ENCODE assay signal across 31 cellular contexts in genomic region chr1:50430010-50430405, GRCh38. TPM values are rescaled to one million over a fixed set of nuclear protein-coding genes. Genes with fewer than 3 reads are reported as not detected.
DNase-seq lines count a peak whose midpoint lies in the region; ATAC-seq and TF ChIP-seq lines count a peak whose summit lies in the region.
"Had no signal": no experiment of that assay in that cellular context is flagged by ENCODE, and none has a peak within 500 bp of the region (broad histone marks: within the 10 kb centered on the region; RNA-seq: fewer than 3 reads in every experiment).

No MANE protein-coding gene starts in this region.

- H3K36me3 ChIP-seq in SK-N-SH (replicated peaks in 1 of 2; ENCODE audit: control insufficient read depth in 1 of 2, insufficient read depth in 2 of 2, low read length in 1 of 2) (no peaks in the 10 kb centered on the region), trophoblast cell (ENCODE audit: control insufficient read depth in 1 of 2, insufficient read depth in 2 of 2, low read length in 2 of 2) (no peaks in the 10 kb centered on the region)
- H3K36me3 ChIP-seq: thoracic aorta had no signal

- no peak overlapping the region for H3K23ac ChIP-seq in trophoblast cell (ENCODE audit: low read length)

- H3K4me3 ChIP-seq in SK-N-SH (ENCODE audit: low read depth in 2 of 2, low read length in 1 of 2): 0 out of 4 replicates have a peak overlapping the region, but pooled peaks of 1 of the 2 experiments have one; percentile 1
- peak overlapping the region; percentile 17 for H3K4me3 ChIP-seq in iPS-11a (ENCODE audit: low read depth, low read length)
- no peak overlapping the region for H3K4me3 ChIP-seq in trophoblast cell (ENCODE audit: low read depth, low read length)
- H3K4me3 ChIP-seq: PC-9, thoracic aorta had no signal

- DNase-seq in SK-N-SH (no peak), WTC11 (ENCODE audit: low spot score) (no peak), trophoblast cell (no peak), cardiac septum (ENCODE audit: low spot score) (no peak), mucosa of gallbladder (ENCODE audit: low spot score) (no peak)
- DNase-seq in CD4-positive, alpha-beta T cell: no peak
- DNase-seq: 8988T; activated B cell treated with CpG ODN at 0.5 μM for 24 hours; activated CD4-positive, alpha-beta T cell treated with anti-CD3 and anti-CD28 coated beads, Interleukin-2, amount 50 U/mL, for 4 hours; aorta; CD4-positive, CD25-positive, alpha-beta regulatory T cell; central memory CD4-positive, alpha-beta T cell; dermis blood vessel endothelial cell; left cardiac atrium; NCI-H1092 treated with DMSO at 0.1 percent for 48 hours; NCI-H187 treated with DMSO at 0.1 percent for 48 hours; NCI-H524 treated with DMSO at 0.1 percent for 48 hours; NK-92 treated with Interleukin-12 subunit alpha and Interleukin-12 subunit beta, amount 100 ng/mL, for 24 hours; nucleus accumbens; PC-9; Right ventricle myocardium superior; T1000 had no signal

- H3K27ac ChIP-seq in SK-N-SH (ENCODE audit: low read depth in 2 of 2, low read length in 1 of 2) (no peak overlapping the region), trophoblast cell (ENCODE audit: low read depth, low read length) (no peak overlapping the region)
- H3K27ac ChIP-seq in CD4-positive, alpha-beta T cell (ENCODE audit: low read depth, low read length): no peak overlapping the region
- H3K27ac ChIP-seq: HL-60, PC-9, thoracic aorta had no signal

- no peak overlapping the region for H2BK12ac ChIP-seq in trophoblast cell (ENCODE audit: low read length)

- WGBS in SK-N-SH (ENCODE audit: low lambda C conversion rate): 48% methylated on average over 5 of the region's 5 CpGs
- no CpG with 5 or more reads among the region's 5 CpGs for WGBS in trophoblast cell (ENCODE audit: extremely low coverage, insufficient coverage, insufficient read length)

- H4K12ac ChIP-seq in trophoblast cell (ENCODE audit: low read depth, low read length): no peak overlapping the region

- no peak overlapping the region for H2AK5ac ChIP-seq in trophoblast cell (ENCODE audit: low read length)

- peaks cover 99% of the 10 kb centered on the region for H3K27me3 Mint-ChIP-seq in WTC11 (ENCODE audit: low read depth)
- H3K27me3 Mint-ChIP-seq in CD4-positive, alpha-beta T cell: peaks cover 84% of the 10 kb centered on the region

- H3K79me2 ChIP-seq in SK-N-SH (ENCODE audit: insufficient read depth) (no peaks in the 10 kb centered on the region), trophoblast cell (ENCODE audit: control insufficient read depth, insufficient read depth, low read length, poor library complexity) (no peaks in the 10 kb centered on the region)

- H3K9ac ChIP-seq in SK-N-SH (no peak overlapping the region), trophoblast cell (ENCODE audit: low read length) (no peak overlapping the region)

- no peaks in the 10 kb centered on the region for H3F3A ChIP-seq in SK-N-SH (replicated peaks; ENCODE audit: insufficient read depth)

- H3K9me2 ChIP-seq in SK-N-SH: no peaks in the 10 kb centered on the region

- TF ChIP-seq RAD21 in SK-N-SH (IDR thresholded peaks at IDR 0.05; ENCODE audit: low read length): no peak

- H2AFZ ChIP-seq in SK-N-SH (ENCODE audit: low read depth) (no peak overlapping the region), trophoblast cell (ENCODE audit: insufficient read depth, low read length, poor library complexity) (no peak overlapping the region)
- H2AFZ ChIP-seq: PC-9 had no signal

- no peak overlapping the region for H2BK120ac ChIP-seq in trophoblast cell (ENCODE audit: insufficient read depth, low read length, poor library complexity)

- H3K9me3 Mint-ChIP-seq in WTC11: no peaks in the 10 kb centered on the region
- no peaks in the 10 kb centered on the region for H3K9me3 Mint-ChIP-seq in CD4-positive, alpha-beta T cell
- H3K9me3 Mint-ChIP-seq: activated B cell treated with CpG ODN at 0.5 μM for 24 hours; activated naive CD4-positive, alpha-beta T cell treated with anti-CD3 and anti-CD28 coated beads, Interleukin-2, amount 50 U/mL, for 72 hours; activated T-helper 17 cell treated with anti-CD3 and anti-CD28 coated beads, Interleukin-2, amount 50 U/mL, for 72 hours; stimulated activated naive CD8-positive, alpha-beta T cell treated with anti-CD3 and anti-CD28 coated beads, Interleukin-15, Interleukin-2, amounts not matched to agents 100 ng/mL and 50 ng/mL, for 24 hours had no signal

- H3K36me3 Mint-ChIP-seq in WTC11: no peaks in the 10 kb centered on the region
- no peaks in the 10 kb centered on the region for H3K36me3 Mint-ChIP-seq in CD4-positive, alpha-beta T cell (ENCODE audit: low read depth)
- H3K36me3 Mint-ChIP-seq: CD4-positive, CD25-positive, alpha-beta regulatory T cell; IgD-negative memory B cell had no signal

- no peak overlapping the region for H3K27ac Mint-ChIP-seq in WTC11
- H3K27ac Mint-ChIP-seq in CD4-positive, alpha-beta T cell: no peak overlapping the region
- H3K27ac Mint-ChIP-seq: activated B cell treated with CpG ODN at 0.5 μM for 24 hours; activated naive CD4-positive, alpha-beta T cell treated with anti-CD3 and anti-CD28 coated beads, Interleukin-2, amount 50 U/mL, for 72 hours; activated T-helper 17 cell treated with anti-CD3 and anti-CD28 coated beads, Interleukin-2, amount 50 U/mL, for 72 hours; CD4-positive, CD25-positive, alpha-beta regulatory T cell; stimulated activated naive CD8-positive, alpha-beta T cell treated with anti-CD3 and anti-CD28 coated beads, Interleukin-15, Interleukin-2, amounts not matched to agents 100 ng/mL and 50 ng/mL, for 24 hours had no signal

- TF ChIP-seq CTCF in SK-N-SH (IDR thresholded peaks at IDR 0.05) (no peak), WTC11 (IDR thresholded peaks at IDR 0.05) (no peak)
- no peak for TF ChIP-seq CTCF in CD4-positive, alpha-beta T cell (IDR thresholded peaks at IDR 0.05)

- no peak overlapping the region for H3K18ac ChIP-seq in trophoblast cell (ENCODE audit: low read length)

- H3K4me1 ChIP-seq in SK-N-SH (ENCODE audit: control insufficient read depth in 1 of 2, insufficient read depth in 2 of 2, low read depth in 1 of 2, low read length in 1 of 2): peaks cover 10 to 13% of the 10 kb centered on the region in 2 experiments; a peak in 1 of 4 replicates
- no peaks in the 10 kb centered on the region for H3K4me1 ChIP-seq in trophoblast cell (ENCODE audit: control insufficient read depth in 1 of 2, insufficient read depth in 2 of 2, low read length in 2 of 2)

- H3K9me3 ChIP-seq in SK-N-SH (no peaks in the 10 kb centered on the region), trophoblast cell (ENCODE audit: insufficient read depth, low read depth, low read length) (peaks cover 4% of the 10 kb centered on the region)
- no peaks in the 10 kb centered on the region for H3K9me3 ChIP-seq in CD4-positive, alpha-beta T cell (ENCODE audit: control insufficient read depth, low read length)
- H3K9me3 ChIP-seq: thoracic aorta had no signal

- no peak for ATAC-seq in SK-N-SH treated with all-trans-retinoic acid at 6 μM for 48 hours
- ATAC-seq in WTC11: no peak
- ATAC-seq in CD4-positive, alpha-beta T cell (ENCODE audit: poor library complexity): no peak
- ATAC-seq: activated naive CD4-positive, alpha-beta T cell treated with anti-CD3 and anti-CD28 coated beads, Interleukin-2, amount 50 U/mL, for 72 hours; activated T-helper 17 cell treated with anti-CD3 and anti-CD28 coated beads, Interleukin-2, amount 50 U/mL, for 72 hours; left cardiac atrium had no signal

- H3K4ac ChIP-seq in trophoblast cell (ENCODE audit: low read depth, low read length): no peak overlapping the region

- H3K4me2 ChIP-seq in SK-N-SH: peak overlapping the region; percentile 55
- H3K4me2 ChIP-seq in trophoblast cell (ENCODE audit: low read length): peak overlapping the region; percentile 42
- H3K4me2 ChIP-seq: PC-9 had no signal

- H4K91ac ChIP-seq in trophoblast cell (ENCODE audit: low read depth, low read length): no peak overlapping the region

- intact Hi-C loops in cardiac septum (cut with DNase I): no loop called here
- intact Hi-C loops in CD4-positive, alpha-beta T cell (cut with DNase I, micrococcal nuclease): no loop called here

- no peak overlapping the region for H3K14ac ChIP-seq in trophoblast cell (ENCODE audit: low read length)

- POLR2A ChIA-PET in SK-N-SH (lab: Yijun Ruan, JAX) (no interaction called here), WTC11 (lab: Charles Lee) (interaction anchor here (0.5 to 0.9 kb wide), 2 partner anchors 9 to 948 kb away, joined by 3 to 5 read pairs; no protein-coding TSS in a partner anchor)
- POLR2A ChIA-PET in CD4-positive, alpha-beta T cell (lab: Charles Lee): no interaction called here

- H2BK5ac ChIP-seq in trophoblast cell (ENCODE audit: low read depth, low read length, poor library complexity): no peak overlapping the region

- no peak overlapping the region for H4K8ac ChIP-seq in trophoblast cell (ENCODE audit: low read depth, low read length)

- TF ChIP-seq EP300 in SK-N-SH (IDR thresholded peaks at IDR 0.05; ENCODE audit: borderline replicate concordance in 1 of 2, low read depth in 1 of 2, low read length in 1 of 2): no peak

- no peaks in the 10 kb centered on the region for H3K79me1 ChIP-seq in trophoblast cell (ENCODE audit: low read length)

- CTCF ChIA-PET in SK-N-SH (lab: Yijun Ruan, JAX): interaction anchor here (0.7 to 1.5 kb wide), 5 partner anchors 13 to 762 kb away, joined by 3 to 6 read pairs (median 4); no protein-coding TSS in a partner anchor
- CTCF ChIA-PET in WTC11 (lab: Charles Lee): interaction anchor here (1.0 to 1.6 kb wide), 5 partner anchors 11 to 499 kb away, joined by 3 to 6 read pairs (median 4); no protein-coding TSS in a partner anchor
- CTCF ChIA-PET in CD4-positive, alpha-beta T cell (lab: Charles Lee): interaction anchor here (1.3 kb wide), 1 partner anchor 25 kb away, joined by 3 read pairs; no protein-coding TSS in a partner anchor

- peak overlapping the region; percentile 71 for H3K4me3 Mint-ChIP-seq in WTC11
- H3K4me3 Mint-ChIP-seq in CD4-positive, alpha-beta T cell: no peak overlapping the region
- H3K4me3 Mint-ChIP-seq: activated B cell treated with CpG ODN at 0.5 μM for 24 hours; activated T-helper 17 cell treated with anti-CD3 and anti-CD28 coated beads, Interleukin-2, amount 50 U/mL, for 72 hours; CD4-positive, CD25-positive, alpha-beta regulatory T cell; IgD-negative memory B cell; stimulated activated naive CD8-positive, alpha-beta T cell treated with anti-CD3 and anti-CD28 coated beads, Interleukin-15, Interleukin-2, amounts not matched to agents 100 ng/mL and 50 ng/mL, for 24 hours had no signal

- H3K27me3 ChIP-seq in SK-N-SH (ENCODE audit: insufficient read depth) (peaks cover 52% of the 10 kb centered on the region), trophoblast cell (ENCODE audit: insufficient read depth, low read length) (peaks cover 62% of the 10 kb centered on the region)
- peaks cover 76% of the 10 kb centered on the region for H3K27me3 ChIP-seq in CD4-positive, alpha-beta T cell (ENCODE audit: control insufficient read depth, insufficient read depth, low read length)

- 0 out of 2 replicates have a peak, but pooled peaks cover 10% of the 10 kb centered on the region for H4K20me1 ChIP-seq in SK-N-SH (ENCODE audit: insufficient read depth)

- H3K4me1 Mint-ChIP-seq in WTC11: peaks cover 40% of the 10 kb centered on the region
- peaks cover 15% of the 10 kb centered on the region for H3K4me1 Mint-ChIP-seq in CD4-positive, alpha-beta T cell (ENCODE audit: low read depth)

RNA-seq across cellular contexts. Expression of gene DMRTA2, which starts 6.8 kb away (rescaled TPM):
- polyA plus RNA-seq in SK-N-SH (2012; rRNA removed): 0.02 TPM in 1 of 2 replicates, not detected in the other
- 0.01 and 0.03 TPM in 2 replicates for polyA plus RNA-seq in SK-N-SH (2012; cell fraction: cytosol; rRNA removed)
- 0.12 TPM in 2 replicates for polyA plus RNA-seq in SK-N-SH (2012; cell fraction: nucleus; rRNA removed)
- total RNA-seq in WTC11 (2021) (not detected in 3 replicates), cardiac septum (0.08 TPM), mucosa of gallbladder (not detected)
- 0.03 and 0.06 TPM in 2 replicates for polyA plus RNA-seq in trophoblast cell (2013)
- not detected for total RNA-seq in CD4-positive, alpha-beta T cell
- total RNA-seq: activated B cell treated with CpG ODN at 0.5 μM for 24 hours; activated naive CD4-positive, alpha-beta T cell treated with anti-CD3 and anti-CD28 coated beads, Interleukin-2, amount 50 U/mL, for 72 hours; activated T-helper 17 cell treated with anti-CD3 and anti-CD28 coated beads, Interleukin-2, amount 50 U/mL, for 72 hours; aorta; CD4-positive, CD25-positive, alpha-beta regulatory T cell; dermis blood vessel endothelial cell; glomerular endothelial cell; left cardiac atrium; PC-9; Right ventricle myocardium superior had no signal
- polyA plus RNA-seq: CD4-positive, CD25-positive, alpha-beta regulatory T cell; IgD-negative memory B cell had no signal
